27 cellular contexts compared by ENCODE assay signal in the genomic region with DNA sequence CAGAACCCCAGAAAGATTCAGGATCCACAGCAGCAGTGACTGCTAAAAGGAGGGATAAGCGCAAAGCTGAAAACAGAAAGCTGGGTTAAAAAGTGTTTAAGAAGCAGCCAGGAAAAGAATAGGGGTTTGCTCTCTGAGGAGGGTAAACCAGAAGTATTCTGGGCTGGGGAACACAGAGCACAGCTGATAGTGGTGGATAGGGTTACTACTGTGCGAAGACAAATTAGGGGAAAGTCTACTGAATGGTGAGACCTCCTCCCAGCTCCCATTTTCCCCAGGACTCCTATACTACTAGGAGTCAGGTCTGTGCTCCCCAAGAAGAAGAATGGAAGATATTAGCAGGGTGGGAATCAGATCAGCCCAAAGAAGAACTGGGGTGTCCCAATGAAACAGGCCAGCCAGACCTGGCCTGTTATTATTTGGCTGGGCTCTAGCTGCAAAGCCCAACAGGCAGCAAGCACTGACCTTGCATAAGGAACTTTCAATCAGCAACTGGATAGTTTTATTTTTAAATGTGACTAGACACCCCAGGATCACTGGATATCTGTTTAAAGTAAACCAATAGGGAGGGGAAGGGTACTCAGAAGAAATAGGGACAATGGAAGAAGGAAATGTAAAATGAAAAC. TPM values are rescaled to one million over a fixed set of nuclear protein-coding genes. Genes with fewer than 3 reads are reported as not detected.
"Had no signal": no experiment of that assay in that cellular context is flagged by ENCODE, and none has a peak within 500 bp of the region (broad histone marks: within the 10 kb centered on the region; RNA-seq: fewer than 3 reads in every experiment).

No MANE protein-coding gene starts in this region.

- H3K9me3 ChIP-seq: neutrophil, pancreas, psoas muscle, suprapubic skin, tibial nerve had no signal

- H3K4me3 ChIP-seq: pancreas, psoas muscle, suprapubic skin, tibial nerve had no signal

- DNase-seq: activated CD4-positive, alpha-beta T cell treated with anti-CD3 and anti-CD28 coated beads, Interleukin-2, amount 10 ng/mL, durations not matched to agents 7 days and 5 days; activated CD4-positive, CD25-positive, alpha-beta regulatory T cell treated with anti-CD3 and anti-CD28 coated beads, Interleukin-2, amount 50 U/mL, for 72 hours; activated CD8-positive, alpha-beta memory T cell treated with anti-CD3 and anti-CD28 coated beads, Interleukin-2, amount 10 ng/mL, durations not matched to agents 7 days and 5 days; activated CD8-positive, alpha-beta T cell treated with anti-CD3 and anti-CD28 coated beads for 36 hours; activated effector memory CD4-positive, alpha-beta T cell treated with anti-CD3 and anti-CD28 coated beads, Interleukin-2, amount 50 U/mL, for 16 hours; activated naive CD4-positive, alpha-beta T cell treated with anti-CD3 and anti-CD28 coated beads, Interleukin-2, amount 50 U/mL, for 16 hours; activated T-cell treated with anti-CD3 and anti-CD28 coated beads for 4 hours; anterior cingulate cortex; brain microvascular endothelial cell; central memory CD4-positive, alpha-beta T cell; dermis blood vessel endothelial cell; effector memory CD4-positive, alpha-beta T cell; foreskin melanocyte; hippocampal formation; pancreas; psoas muscle; stimulated activated CD4-positive, alpha-beta T cell treated with anti-CD3 and anti-CD28 coated beads, Interleukin-1b, Interleukin-23, amount 100 ng/mL, for 48 hours; T-cell had no signal

- H3K27ac ChIP-seq: brain microvascular endothelial cell, neutrophil, pancreas, psoas muscle, suprapubic skin, tibial nerve, VCaP had no signal

- H3K4me1 ChIP-seq: pancreas, psoas muscle had no signal

- H3K36me3 ChIP-seq: brain microvascular endothelial cell, neutrophil, pancreas, suprapubic skin, tibial nerve had no signal

- H3K36me3 Mint-ChIP-seq: activated CD8-positive, alpha-beta memory T cell treated with anti-CD3 and anti-CD28 coated beads, Interleukin-2, amount 10 ng/mL, durations not matched to agents 7 days and 5 days; natural killer cell treated with Interleukin-12 subunit alpha and Interleukin-12 subunit beta and Interleukin-15 and Interleukin-18, amount 100 ng/mL, for 72 hours; T-cell had no signal

- H3K4me1 Mint-ChIP-seq: activated CD4-positive, alpha-beta T cell treated with anti-CD3 and anti-CD28 coated beads, Interleukin-2, amount 10 ng/mL, durations not matched to agents 7 days and 5 days; activated CD8-positive, alpha-beta memory T cell treated with anti-CD3 and anti-CD28 coated beads, Interleukin-2, amount 10 ng/mL, durations not matched to agents 7 days and 5 days; T-cell had no signal

- H3K9me3 Mint-ChIP-seq: activated CD4-positive, alpha-beta T cell treated with anti-CD3 and anti-CD28 coated beads, Interleukin-2, amount 10 ng/mL, durations not matched to agents 7 days and 5 days; activated CD8-positive, alpha-beta T cell treated with anti-CD3 and anti-CD28 coated beads for 36 hours; stimulated activated naive CD8-positive, alpha-beta T cell treated with anti-CD3 and anti-CD28 coated beads, Interleukin-15, Interleukin-2, amounts not matched to agents 100 ng/mL and 50 ng/mL, for 24 hours; T-helper 2 cell treated with Interferon-gamma antibody and Interleukin-4, amounts not matched to agents 5 μg/mL and 100 μg/mL, for 36 hours had no signal

- ATAC-seq: activated CD8-positive, alpha-beta memory T cell treated with anti-CD3 and anti-CD28 coated beads, Interleukin-2, amount 10 ng/mL, durations not matched to agents 7 days and 5 days; activated CD8-positive, alpha-beta T cell treated with anti-CD3 and anti-CD28 coated beads for 36 hours; natural killer cell treated with Interleukin-12 subunit alpha and Interleukin-12 subunit beta and Interleukin-15 and Interleukin-18, amount 100 ng/mL, for 72 hours; pancreas; psoas muscle; T-cell had no signal

- H3K27me3 ChIP-seq: brain microvascular endothelial cell, neutrophil, pancreas, suprapubic skin, tibial nerve had no signal

- H3K4me3 Mint-ChIP-seq: activated CD4-positive, alpha-beta T cell treated with anti-CD3 and anti-CD28 coated beads, Interleukin-2, amount 10 ng/mL, durations not matched to agents 7 days and 5 days; activated CD8-positive, alpha-beta memory T cell treated with anti-CD3 and anti-CD28 coated beads, Interleukin-2, amount 10 ng/mL, durations not matched to agents 7 days and 5 days; activated CD8-positive, alpha-beta T cell treated with anti-CD3 and anti-CD28 coated beads for 36 hours; natural killer cell treated with Interleukin-12 subunit alpha and Interleukin-12 subunit beta and Interleukin-15 and Interleukin-18, amount 100 ng/mL, for 72 hours; stimulated activated naive CD8-positive, alpha-beta T cell treated with anti-CD3 and anti-CD28 coated beads, Interleukin-15, Interleukin-2, amounts not matched to agents 100 ng/mL and 50 ng/mL, for 24 hours; T-cell; T-helper 2 cell treated with Interferon-gamma antibody and Interleukin-4, amounts not matched to agents 5 μg/mL and 100 μg/mL, for 36 hours had no signal

- H3K27me3 Mint-ChIP-seq: activated CD4-positive, alpha-beta T cell treated with anti-CD3 and anti-CD28 coated beads, Interleukin-2, amount 10 ng/mL, durations not matched to agents 7 days and 5 days; activated CD8-positive, alpha-beta memory T cell treated with anti-CD3 and anti-CD28 coated beads, Interleukin-2, amount 10 ng/mL, durations not matched to agents 7 days and 5 days; activated CD8-positive, alpha-beta T cell treated with anti-CD3 and anti-CD28 coated beads for 36 hours; natural killer cell treated with Interleukin-12 subunit alpha and Interleukin-12 subunit beta and Interleukin-15 and Interleukin-18, amount 100 ng/mL, for 72 hours; stimulated activated naive CD8-positive, alpha-beta T cell treated with anti-CD3 and anti-CD28 coated beads, Interleukin-15, Interleukin-2, amounts not matched to agents 100 ng/mL and 50 ng/mL, for 24 hours had no signal

- H3K27ac Mint-ChIP-seq: activated CD4-positive, alpha-beta T cell treated with anti-CD3 and anti-CD28 coated beads, Interleukin-2, amount 10 ng/mL, durations not matched to agents 7 days and 5 days; activated CD8-positive, alpha-beta memory T cell treated with anti-CD3 and anti-CD28 coated beads, Interleukin-2, amount 10 ng/mL, durations not matched to agents 7 days and 5 days; activated CD8-positive, alpha-beta T cell treated with anti-CD3 and anti-CD28 coated beads for 36 hours; natural killer cell treated with Interleukin-12 subunit alpha and Interleukin-12 subunit beta and Interleukin-15 and Interleukin-18, amount 100 ng/mL, for 72 hours; stimulated activated naive CD8-positive, alpha-beta T cell treated with anti-CD3 and anti-CD28 coated beads, Interleukin-15, Interleukin-2, amounts not matched to agents 100 ng/mL and 50 ng/mL, for 24 hours; T-cell; T-helper 2 cell treated with Interferon-gamma antibody and Interleukin-4, amounts not matched to agents 5 μg/mL and 100 μg/mL, for 36 hours had no signal

RNA-seq across cellular contexts. Expression of a gene that starts 43.5 kb away (rescaled TPM):
- total RNA-seq: activated CD4-positive, alpha-beta T cell treated with anti-CD3 and anti-CD28 coated beads, Interleukin-2, amount 10 ng/mL, durations not matched to agents 7 days and 5 days; activated CD8-positive, alpha-beta memory T cell treated with anti-CD3 and anti-CD28 coated beads, Interleukin-2, amount 10 ng/mL, durations not matched to agents 7 days and 5 days; activated CD8-positive, alpha-beta T cell treated with anti-CD3 and anti-CD28 coated beads for 36 hours; kidney epithelial cell; liver; natural killer cell treated with Interleukin-12 subunit alpha and Interleukin-12 subunit beta and Interleukin-15 and Interleukin-18, amount 100 ng/mL, for 72 hours; suprapubic skin; T-cell had no signal
